Comparison of ENCODE assay signal across 12 cellular contexts in the genomic region with DNA sequence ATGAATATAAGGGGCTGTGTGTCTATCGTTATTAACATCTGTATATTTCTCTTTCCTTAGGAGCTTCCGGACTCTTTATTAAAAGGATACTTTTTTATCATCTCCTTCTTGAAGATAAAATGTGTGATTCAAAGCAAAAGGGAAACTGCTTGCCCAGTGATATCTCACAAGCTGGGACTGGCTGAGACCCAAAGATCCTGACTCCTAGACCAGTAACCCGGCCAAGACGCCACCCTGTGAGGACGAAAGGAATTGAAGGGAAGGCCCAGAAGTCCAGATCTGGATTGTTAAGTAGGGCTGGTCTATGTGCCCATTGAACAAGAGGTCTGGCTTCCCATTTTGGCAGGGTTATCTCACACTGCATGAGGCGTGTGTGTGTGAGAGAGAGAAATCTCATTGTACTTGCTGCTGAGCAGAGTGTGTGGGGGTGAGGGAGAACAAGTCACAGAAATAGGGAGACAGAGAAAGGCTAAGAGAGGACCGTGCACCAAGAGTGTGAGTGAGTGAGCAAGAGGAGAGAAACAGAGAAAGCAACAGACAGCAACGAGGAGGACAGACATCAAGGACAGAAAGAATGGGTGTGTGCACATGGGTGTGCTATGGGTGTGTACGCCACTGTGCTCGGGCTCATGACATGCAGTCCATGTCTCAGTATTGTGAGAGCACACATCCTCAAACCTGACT.
DNase-seq lines count a peak whose midpoint lies in the region; ATAC-seq, FAIRE-seq and TF ChIP-seq lines count a peak whose summit lies in the region.
"Had no signal": no experiment of that assay in that cellular context is flagged by ENCODE, and none has a peak within 500 bp of the region (broad histone marks: within the 10 kb centered on the region; RNA-seq: fewer than 3 reads in every experiment).

No MANE protein-coding gene starts in this region.

- no peaks in the 10 kb centered on the region for H3K9me3 Mint-ChIP-seq in chondrocyte (ENCODE audit: low read depth)

- ATAC-seq in left lung, result peak; percentile 64

- H3K4me1 ChIP-seq in left lung (no peaks in the 10 kb centered on the region), transverse colon (no peaks in the 10 kb centered on the region)
- H3K4me1 ChIP-seq: SJSA1 had no signal

- TF ChIP-seq EP300 in transverse colon (IDR thresholded peaks at IDR 0.05; ENCODE audit: low read depth), result no peak

- in situ Hi-C loops in transverse colon (cut with MboI; ENCODE audit: low pct_ligation_motif_present in 1 of 4, low pct_unique_long_range_greater_than_20kb in 1 of 4, low sequenced_read_pairs in 3 of 4), result no loop called here

- no peaks in the 10 kb centered on the region for H3K27me3 Mint-ChIP-seq in chondrocyte (ENCODE audit: low read depth)

- H3K4me1 Mint-ChIP-seq in chondrocyte (ENCODE audit: low read depth), result peaks cover 13% of the 10 kb centered on the region

- 55 to 56% methylated on average over 8 to 10 of the region's 10 CpGs for WGBS in transverse colon (ENCODE audit: low coverage in 1 of 2), 2 donors

- DNase-seq in DMS 273 (lab: John Stamatoyannopoulos, UW; ENCODE audit: unreplicated experiment), result peak; percentile 56
- no peak for DNase-seq in DMS 273 treated with DMSO at 0.1 percent for 48 hours (lab: John Stamatoyannopoulos, UW)
- DNase-seq in chondrocyte (ENCODE audit: low spot score), result no peak
- no peak for DNase-seq in left lung
- peak; percentile 28 for DNase-seq in transverse colon
- no peak for DNase-seq in DMS153 (lab: John Stamatoyannopoulos, UW)
- DNase-seq in activated naive CD4-positive, alpha-beta T cell (lab: John Stamatoyannopoulos, UW), result no peak
- no peak for DNase-seq in frontal cortex (ENCODE audit: low spot score in 2 of 2)
- DNase-seq: activated T-cell treated with anti-CD3 and anti-CD28 coated beads, Interleukin-2, amount 50 U/mL, for 48 hours; NCI-H1048 had no signal

- H3K4me3 ChIP-seq in left lung (no peak overlapping the region), transverse colon (no peak overlapping the region)
- H3K4me3 ChIP-seq: SJSA1 had no signal

- peak; percentile 56 for TF ChIP-seq CTCF in chondrocyte (IDR thresholded peaks at IDR 0.05)
- TF ChIP-seq CTCF in left lung (IDR thresholded peaks at IDR 0.05), result no peak
- peak in 3 of 5 experiments; percentile 16 to 29 (median 22) for TF ChIP-seq CTCF in transverse colon (IDR thresholded peaks at IDR 0.05)

- H3K27ac ChIP-seq in left lung, result no peak overlapping the region
- H3K27ac ChIP-seq in transverse colon, result no peak overlapping the region
- H3K27ac ChIP-seq: 22Rv1, SJSA1 had no signal

- H3K9me3 ChIP-seq in left lung (no peaks in the 10 kb centered on the region), transverse colon (no peaks in the 10 kb centered on the region)
- H3K9me3 ChIP-seq: SJSA1 had no signal

- peaks cover 9% of the 10 kb centered on the region for H3K36me3 Mint-ChIP-seq in chondrocyte (ENCODE audit: low read depth)

- intact Hi-C loops in left lung (cut with DNase I), result no loop called here
- intact Hi-C loops in transverse colon (cut with DNase I; ENCODE audit: low total_unique reads), result no loop called here

- TF ChIP-seq POLR2A in transverse colon (IDR thresholded peaks at IDR 0.05), result no peak

- no peak overlapping the region for H3K27ac Mint-ChIP-seq in chondrocyte (ENCODE audit: unreplicated experiment)

- H3K36me3 ChIP-seq in left lung (no peaks in the 10 kb centered on the region), transverse colon (no peaks in the 10 kb centered on the region)
- H3K36me3 ChIP-seq: SJSA1 had no signal

- no peak for FAIRE-seq in frontal cortex (lab: Jason Lieb, UNC)

- H3K4me3 Mint-ChIP-seq in chondrocyte (ENCODE audit: unreplicated experiment), result no peak overlapping the region

- H3K27me3 ChIP-seq in left lung (no peaks in the 10 kb centered on the region), transverse colon (no peaks in the 10 kb centered on the region)
- H3K27me3 ChIP-seq: SJSA1 had no signal

Comparison
In these comparisons a context has a peak if more than half of its experiments do, and no peak if none do; other contexts are left out.
1. DNase-seq: peak in DMS 273 (single experiment) and transverse colon (single experiment); none in DMS 273 treated with DMSO at 0.1 percent for 48 hours (single experiment), chondrocyte (single experiment), left lung (0 of 2), DMS153 (single experiment), activated naive CD4-positive, alpha-beta T cell (0 of 4) and frontal cortex (0 of 2).
2. CTCF ChIP-seq: peak in chondrocyte (single experiment) and transverse colon (3 of 5); none in left lung (0 of 2).